In genomic region chr19:10403137-10404021, GRCh38 we compare ENCODE assay signal across 8 cellular contexts. TPM values are rescaled to one million over a fixed set of nuclear protein-coding genes. Genes with fewer than 3 reads are reported as not detected.
DNase-seq lines count a peak whose midpoint lies in the region; ATAC-seq and TF ChIP-seq lines count a peak whose summit lies in the region.

Gene CDC37 (minus strand): TSS chr19:10403542. CDS start chr19:10403479, 63 bp downstream.

- H3K27me3 Mint-ChIP-seq in activated naive CD4-positive, alpha-beta T cell treated with anti-CD3 and anti-CD28 coated beads for 36 hours (ENCODE audit: low read depth) = no peaks in the 10 kb centered on the region

- peaks cover 0 to 4% of the 10 kb centered on the region in 2 donors for H3K36me3 ChIP-seq in gastroesophageal sphincter

- no peak for TF ChIP-seq CTCF in HFF-Myc (IDR thresholded peaks at IDR 0.05; ENCODE audit: low read depth, low read length, missing control alignments)
- no peak for TF ChIP-seq CTCF in NB4 (IDR thresholded peaks at IDR 0.05; ENCODE audit: low read depth, low read length)
- TF ChIP-seq CTCF in gastroesophageal sphincter (IDR thresholded peaks at IDR 0.05) = no peak

- DNase-seq in GM03348 (ENCODE audit: low spot score) = peak; percentile 98
- DNase-seq in HFF-Myc (ENCODE audit: extremely low read depth, low read depth) = peak; percentile 88
- peak; percentile 100 for DNase-seq in NB4 (ENCODE audit: low read depth)
- peak; percentile 90 for DNase-seq in SK-N-DZ (ENCODE audit: low spot score)
- peak; percentile 98 for DNase-seq in activated naive CD4-positive, alpha-beta T cell treated with anti-CD3 and anti-CD28 coated beads for 36 hours
- peak in 55 of 56 donors; percentile 68 to 98 (median 92) for DNase-seq in nucleus accumbens (lab: John Stamatoyannopoulos, UW)
- DNase-seq in superior temporal gyrus (ENCODE audit: extremely low spot score) = peak; percentile 97

- 0% methylated on average over 2 to 20 of the region's 69 CpGs for WGBS in gastroesophageal sphincter (ENCODE audit: low coverage in 1 of 2), 2 donors

- peak within 1 kb of the TSS; percentile 91 for H3K4me3 Mint-ChIP-seq in activated naive CD4-positive, alpha-beta T cell treated with anti-CD3 and anti-CD28 coated beads for 36 hours

- no peaks in the 10 kb centered on the region for H3K9me3 Mint-ChIP-seq in activated naive CD4-positive, alpha-beta T cell treated with anti-CD3 and anti-CD28 coated beads for 36 hours

- peaks cover 8% of the 10 kb centered on the region for H3K36me3 Mint-ChIP-seq in activated naive CD4-positive, alpha-beta T cell treated with anti-CD3 and anti-CD28 coated beads for 36 hours (ENCODE audit: low read depth)

- CTCF ChIA-PET in activated naive CD4-positive, alpha-beta T cell treated with anti-CD3 and anti-CD28 coated beads for 36 hours (lab: Charles Lee) = interaction anchor here (0.6 to 11.4 kb wide), 11 partner anchors 12 to 243 kb away, joined by 3 to 142 read pairs (median 10); partner anchors contain the start of gene PDE4A

- H3K27ac Mint-ChIP-seq in activated naive CD4-positive, alpha-beta T cell treated with anti-CD3 and anti-CD28 coated beads for 36 hours = peak within 1 kb of the TSS; percentile 77

- H3K4me1 Mint-ChIP-seq in activated naive CD4-positive, alpha-beta T cell treated with anti-CD3 and anti-CD28 coated beads for 36 hours (ENCODE audit: low read depth) = peaks cover 65% of the 10 kb centered on the region

- intact Hi-C loops in activated naive CD4-positive, alpha-beta T cell treated with anti-CD3 and anti-CD28 coated beads for 36 hours (cut with micrococcal nuclease) = loop anchor here (1.0 to 5.0 kb wide), 6 partner anchors 13 to 294 kb away; no protein-coding TSS in a partner anchor

- H3K4me3 ChIP-seq in HFF-Myc (replicated peaks; ENCODE audit: low read depth, low read length) = peak within 1 kb of the TSS; percentile 100
- H3K4me3 ChIP-seq in NB4 (ENCODE audit: low read depth, low read length) = peak within 1 kb of the TSS; percentile 82
- H3K4me3 ChIP-seq in gastroesophageal sphincter = peak within 1 kb of the TSS; percentile 78 to 96

- peak; percentile 95 for ATAC-seq in gastroesophageal sphincter

- H3K27ac ChIP-seq in gastroesophageal sphincter = peak within 1 kb of the TSS; percentile 67 to 90 (median 84)

- TF ChIP-seq POLR2A in NB4 (IDR thresholded peaks at IDR 0.05; ENCODE audit: extremely low read depth, insufficient read length) (peak; percentile 100), gastroesophageal sphincter (IDR thresholded peaks at IDR 0.05) (peak; percentile 74 to 79)

- peaks cover 41% of the 10 kb centered on the region for H3K27me3 ChIP-seq in gastroesophageal sphincter

- no peak for TF ChIP-seq EP300 in gastroesophageal sphincter (IDR thresholded peaks at IDR 0.05)

- H3K9me3 ChIP-seq in gastroesophageal sphincter = no peaks in the 10 kb centered on the region

- peaks cover 0 to 62% (median 30%) of the 10 kb centered on the region in 3 donors for H3K4me1 ChIP-seq in gastroesophageal sphincter

RNA-seq across cellular contexts. Expression of gene CDC37, which starts in this region (rescaled TPM):
- polyA plus RNA-seq in SK-N-DZ (2014; cell fraction: cytosol; rRNA removed) = 188 and 208 TPM in 2 replicates
- polyA plus RNA-seq in SK-N-DZ (2014; cell fraction: nucleus; rRNA removed) = 567 and 627 TPM in 2 replicates
- 100 to 1,000 TPM; 158 to 164 TPM for total RNA-seq in activated naive CD4-positive, alpha-beta T cell treated with anti-CD3 and anti-CD28 coated beads for 36 hours
- 100 to 1,000 TPM; 144 to 177 (median 162) TPM for total RNA-seq in gastroesophageal sphincter

Comparison
In these comparisons a context has a peak if more than half of its experiments do, and no peak if none do; other contexts are left out.
1. Peak in every context shown above with its lines: DNase-seq, ATAC-seq, H3K4me3 ChIP-seq and H3K27ac ChIP-seq.